ENCODE assay signal across 8 cellular contexts in genomic region chr11:64148200-64148916, GRCh38. TPM values are rescaled to one million over a fixed set of nuclear protein-coding genes. Genes with fewer than 3 reads are reported as not detected.
A peak's percentile ranks its signal among the peaks of the same experiment; 100 is the strongest.
DNase-seq lines count a peak whose midpoint lies in the region; ATAC-seq, FAIRE-seq and TF ChIP-seq lines count a peak whose summit lies in the region.

No MANE protein-coding gene starts in this region.

- no peak overlapping the region for H4K5ac ChIP-seq in H9 (ENCODE audit: insufficient read length, low read depth, low read length)
- H4K5ac ChIP-seq in H1 (ENCODE audit: insufficient read length, low read depth, low read length), result no peak overlapping the region

- H4K8ac ChIP-seq in H9 (replicated peaks; ENCODE audit: insufficient read length, low read depth, low read length), result no peak overlapping the region
- no peak overlapping the region; the same call in 1 of the 2 replicates for H4K8ac ChIP-seq in H1 (ENCODE audit: extremely low read depth, insufficient read depth, low read length)

- H3K4me1 ChIP-seq in H9 (ENCODE audit: insufficient read depth, low read length) (no peaks in the 10 kb centered on the region), H1 (replicated peaks in 1 of 4; ENCODE audit: control insufficient read depth in 3 of 4, insufficient read depth in 4 of 4, low read length in 3 of 4) (peaks cover 0 to 8% (median 2%) of the 10 kb centered on the region in 4 experiments; a peak in 5 of 7 replicates)

- H3K56ac ChIP-seq in H9 (ENCODE audit: insufficient read length, low read depth, low read length), result no peak overlapping the region
- no peak overlapping the region for H3K56ac ChIP-seq in H1 (replicated peaks; ENCODE audit: insufficient read length, low read depth, low read length)

- no peak overlapping the region for H4K91ac ChIP-seq in H9 (ENCODE audit: insufficient read length, low read depth, low read length)
- no peak overlapping the region for H4K91ac ChIP-seq in H1 (replicated peaks; ENCODE audit: insufficient read length, low read length)

- no peak overlapping the region for H2BK12ac ChIP-seq in H9 (ENCODE audit: insufficient read length, low read depth, low read length)
- H2BK12ac ChIP-seq in H1 (ENCODE audit: low read depth, low read length), result no peak overlapping the region

- CTCF ChIA-PET in H1 (lab: Charles Lee; ENCODE audit: partially characterized antibody), result interaction anchor here (0.6 to 14.9 kb wide), 44 partner anchors 9 to 1912 kb away, joined by 3 to 291 read pairs (median 4); partner anchors contain the start of genes FLRT1 and MACROD1

- H3K9me3 Mint-ChIP-seq in H9 (no peaks in the 10 kb centered on the region; a peak in 1 of 5 replicates), mesothelial cell of epicardium (no peaks in the 10 kb centered on the region)

- H3K23me2 ChIP-seq in H9 (ENCODE audit: insufficient read length, low read depth, low read length, poor library complexity, severe bottlenecking), result no peaks in the 10 kb centered on the region
- peaks cover 4% of the 10 kb centered on the region; the same call in 1 of the 2 replicates for H3K23me2 ChIP-seq in H1 (ENCODE audit: low read depth, low read length)

- no peak for TF ChIP-seq EP300 in H1 (IDR thresholded peaks at IDR 0.05; ENCODE audit: borderline replicate concordance in 1 of 2, low read depth in 2 of 2, low read length in 2 of 2)

- no peak overlapping the region for H3K23ac ChIP-seq in H9 (ENCODE audit: insufficient read length, low read depth, low read length)
- H3K23ac ChIP-seq in H1 (ENCODE audit: insufficient read length), result no peak overlapping the region

- H3K27me3 Mint-ChIP-seq in H9 (ENCODE audit: low read depth) (peaks cover 5% of the 10 kb centered on the region), mesothelial cell of epicardium (ENCODE audit: low read depth) (no peaks in the 10 kb centered on the region)

- H2AK5ac ChIP-seq in H9 (ENCODE audit: insufficient read length, low read length), result no peak overlapping the region
- H2AK5ac ChIP-seq in H1 (ENCODE audit: low read depth, low read length), result no peak overlapping the region

- H2BK20ac ChIP-seq in H9 (ENCODE audit: low read depth, low read length, poor library complexity, severe bottlenecking) (no peak overlapping the region), H1 (ENCODE audit: low read length) (no peak overlapping the region)

- peak overlapping the region in 1 of 4 experiments; percentile 18; a peak in 1 of 8 replicates for H3K4me3 ChIP-seq in H1 (ENCODE audit: extremely low read depth in 1 of 4, insufficient read depth in 2 of 4, low read depth in 3 of 4, low read length in 4 of 4)

- H3K79me2 ChIP-seq in H9 (ENCODE audit: insufficient read depth, low read length) (no peaks in the 10 kb centered on the region), H1 (ENCODE audit: control insufficient read depth in 1 of 2, insufficient read depth in 2 of 2, low read length in 2 of 2) (no peaks in the 10 kb centered on the region)

- no peak overlapping the region for H3K14ac ChIP-seq in H9 (ENCODE audit: insufficient read depth, low read length)
- no peak overlapping the region for H3K14ac ChIP-seq in H1 (ENCODE audit: insufficient read length)

- H2AFZ ChIP-seq in H9 (ENCODE audit: low read length), result no peak overlapping the region
- H2AFZ ChIP-seq in H1 (ENCODE audit: low read length), result no peak overlapping the region

- H3K4me2 ChIP-seq in H9 (ENCODE audit: insufficient read depth, insufficient read length, low read length), result no peak overlapping the region
- no peak overlapping the region for H3K4me2 ChIP-seq in H1 (ENCODE audit: insufficient read depth in 1 of 2, low read depth in 2 of 2, low read length in 2 of 2)

- DNase-seq in AG09319 (ENCODE audit: extremely low read depth, low read depth), result peak; percentile 24
- DNase-seq in H9, result peak; percentile 76
- peak; percentile 79 for DNase-seq in NCI-H774 (lab: John Stamatoyannopoulos, UW)
- peak; percentile 22 to 70 (median 65) for DNase-seq in activated CD8-positive, alpha-beta memory T cell treated with anti-CD3 and anti-CD28 coated beads for 48 hours (ENCODE audit: low read depth in 2 of 3, low spot score in 2 of 3)
- peak; percentile 56 to 93 for DNase-seq in H1 (ENCODE audit: low read depth in 1 of 2, low spot score in 2 of 2)
- DNase-seq in mesothelial cell of epicardium (ENCODE audit: low spot score in 2 of 2, unreplicated experiment in 2 of 2), result peak; percentile 71 to 92
- DNase-seq in stimulated activated CD8-positive, alpha-beta memory T cell treated with anti-CD3 and anti-CD28 coated beads, Interleukin-15, amount 100 ng/mL, for 24 hours (ENCODE audit: low read depth), result peak; percentile 60

- no peak overlapping the region for H3K18ac ChIP-seq in H9 (ENCODE audit: insufficient read length, low read depth, low read length)
- H3K18ac ChIP-seq in H1 (ENCODE audit: extremely low read depth, low read length), result no peak overlapping the region

- peaks cover 7 to 18% of the 10 kb centered on the region in 2 experiments for H3K4me1 Mint-ChIP-seq in H9
- H3K4me1 Mint-ChIP-seq in mesothelial cell of epicardium, result peaks cover 22% of the 10 kb centered on the region

- H3K27me3 ChIP-seq in H9 (ENCODE audit: insufficient read depth, low read length), result no peaks in the 10 kb centered on the region
- H3K27me3 ChIP-seq in H1 (replicated peaks in 1 of 4; ENCODE audit: control insufficient read depth in 3 of 4, extremely low read depth in 1 of 4, insufficient read depth in 3 of 4, low read length in 3 of 4), result peaks cover 0 to 16% (median 0%) of the 10 kb centered on the region in 4 experiments; a peak in 2 of 7 replicates

- H3K27ac Mint-ChIP-seq in H9 (peak overlapping the region in 2 of 3 experiments; percentile 48 to 52; a peak in 2 of 7 replicates), mesothelial cell of epicardium (peak overlapping the region; percentile 94)

- H2BK5ac ChIP-seq in H9 (ENCODE audit: insufficient read length, low read length) (no peak overlapping the region), H1 (ENCODE audit: low read depth, low read length) (no peak overlapping the region)

- H3K9ac ChIP-seq in H9 (ENCODE audit: extremely low read depth, insufficient read length, low read length), result no peak overlapping the region
- H3K9ac ChIP-seq in H1 (replicated peaks in 1 of 4; ENCODE audit: extremely low read depth in 1 of 4, low read depth in 3 of 4, low read length in 3 of 4), result no peak overlapping the region

- no peak for ATAC-seq in HG02852 (IDR thresholded peaks at IDR 0.05; ENCODE audit: unreplicated experiment)

- no CpG with 5 or more reads among the region's 19 CpGs for WGBS in H9 (ENCODE audit: extremely low coverage, insufficient read length, low lambda C conversion rate)
- WGBS in H1 (ENCODE audit: extremely low coverage in 1 of 2, insufficient coverage in 1 of 2, insufficient read length in 1 of 2, insufficient replicate concordance in 2 of 2, low coverage in 1 of 2, low lambda C conversion rate in 2 of 2, missing lambda C conversion rate in 1 of 2), 2 experiments, result 53% methylated on average over 19 of the region's 19 CpGs; no CpG with 5 or more reads in 1 of the 2 experiments

- H3T11ph ChIP-seq in H9 (ENCODE audit: low read length), result no peak overlapping the region

- no peaks in the 10 kb centered on the region; a peak in 1 of 8 replicates for H3K36me3 ChIP-seq in H1 (ENCODE audit: control insufficient read depth in 2 of 4, insufficient read depth in 4 of 4, low read length in 3 of 4)

- H2BK15ac ChIP-seq in H9 (ENCODE audit: low read depth, low read length) (no peak overlapping the region), H1 (ENCODE audit: low read length) (no peak overlapping the region)

- TF ChIP-seq RAD21 in H1 (IDR thresholded peaks at IDR 0.05 in 1 of 2, conservative IDR thresholded peaks at IDR 0.05 in 1 of 2; ENCODE audit: low read depth in 2 of 2, low read length in 2 of 2), result peak; percentile 89 to 94

- no peaks in the 10 kb centered on the region; a peak in 1 of 7 replicates for H3K36me3 Mint-ChIP-seq in H9 (ENCODE audit: insufficient read depth in 1 of 3, low read depth in 3 of 3)
- no peaks in the 10 kb centered on the region for H3K36me3 Mint-ChIP-seq in mesothelial cell of epicardium

- H4K20me1 ChIP-seq in H9 (ENCODE audit: control insufficient read depth, insufficient read depth, insufficient read length) (peaks cover 2% of the 10 kb centered on the region), H1 (replicated peaks in 1 of 2; ENCODE audit: control insufficient read depth in 1 of 2, insufficient read depth in 2 of 2, low read length in 2 of 2) (peaks cover 16 to 29% of the 10 kb centered on the region in 2 experiments)

- TF ChIP-seq POLR2A in H1 (IDR thresholded peaks at IDR 0.05; ENCODE audit: control extremely low read depth in 1 of 2, low read depth in 2 of 2, low read length in 2 of 2), result no peak

- H3K4me3 Mint-ChIP-seq in H9 (peak overlapping the region in 1 of 2 experiments; percentile 59; a peak in 3 of 5 replicates), mesothelial cell of epicardium (peak overlapping the region; percentile 59)

- H3K4ac ChIP-seq in H9 (ENCODE audit: low read depth, low read length), result no peak overlapping the region
- no peak overlapping the region for H3K4ac ChIP-seq in H1 (replicated peaks; ENCODE audit: insufficient read length, low read depth, low read length)

- H3K79me1 ChIP-seq in H9 (ENCODE audit: insufficient read depth, low read depth, low read length, poor library complexity, severe bottlenecking), result no peaks in the 10 kb centered on the region
- H3K79me1 ChIP-seq in H1 (ENCODE audit: low read depth, low read length), result no peaks in the 10 kb centered on the region

- POLR2A ChIA-PET in H1 (lab: Charles Lee; ENCODE audit: partially characterized antibody), result interaction anchor here (0.7 to 1.7 kb wide), 5 partner anchors 36 to 228 kb away, joined by 3 to 4 read pairs (median 3); partner anchors contain the start of gene STIP1

- peak; percentile 97 for TF ChIP-seq CTCF in AG09319 (IDR thresholded peaks at IDR 0.05; ENCODE audit: low read depth, low read length)
- peak; percentile 96 for TF ChIP-seq CTCF in H9 (conservative IDR thresholded peaks at IDR 0.05)
- TF ChIP-seq CTCF in H1 (IDR thresholded peaks at IDR 0.05; ENCODE audit: control extremely low read depth in 1 of 3, insufficient read depth in 1 of 3, low read depth in 1 of 3, low read length in 3 of 3), result peak in 2 of 3 experiments; percentile 88 to 96; a peak in 3 of 4 replicates
- peak; percentile 93 for TF ChIP-seq CTCF in mesothelial cell of epicardium (IDR thresholded peaks at IDR 0.05; ENCODE audit: unreplicated experiment)

- no peak overlapping the region for H3K27ac ChIP-seq in H9 (ENCODE audit: insufficient read length, low read depth, low read length)
- no peak overlapping the region for H3K27ac ChIP-seq in H1 (ENCODE audit: low read depth, low read length)

- H3K9me3 ChIP-seq in H9 (ENCODE audit: control insufficient read depth, low read depth, low read length) (no peaks in the 10 kb centered on the region), H1 (ENCODE audit: insufficient read depth in 2 of 2, low read depth in 1 of 2, low read length in 1 of 2) (no peaks in the 10 kb centered on the region)

- FAIRE-seq in H1 (lab: Jason Lieb, UNC), result peak; percentile 7

- no peak overlapping the region for H2BK120ac ChIP-seq in H9 (ENCODE audit: low read depth, low read length, poor library complexity, severe bottlenecking)
- no peak overlapping the region for H2BK120ac ChIP-seq in H1 (replicated peaks; ENCODE audit: low read depth, low read length)

RNA-seq across cellular contexts. Expression of gene MACROD1, which starts 17.6 kb away (rescaled TPM):
- total RNA-seq in H9 (2021), result 18.3 and 21.2 TPM in 2 replicates
- total RNA-seq in H1 (2021; fragmentation: NEBNext Ultra II Directional; extraction: Animal tissue kit (Norgen Biotek cat#: 25700)), result 19.5 and 19.6 TPM in 2 replicates
- 34.1 and 107 TPM in 2 replicates for polyA plus RNA-seq in H1 (2011; rRNA removed)
- polyA plus RNA-seq in H1 (2011; cell fraction: cytosol; rRNA removed), result 32.4 TPM
- polyA plus RNA-seq in H1 (2011; cell fraction: nucleus; rRNA removed), result 76.9 TPM
- 11.6 to 26.0 TPM (median 19.7 TPM) in 4 replicates for polyA plus RNA-seq in H1 (2012, experiment 1 of 2)
- polyA plus RNA-seq in H1 (2012, experiment 2 of 2), result 38.9 TPM
- 15.5 TPM for polyA plus RNA-seq in H1 (2013, experiment 1 of 2)
- polyA plus RNA-seq in H1 (2013, experiment 2 of 2), result 18.0 TPM
- polyA minus RNA-seq in H1 (2011; rRNA and poly(A)+ RNA removed), result 1.8 and 2.5 TPM in 2 replicates
- 21.4 TPM for polyA minus RNA-seq in H1 (2011; cell fraction: cytosol; rRNA and poly(A)+ RNA removed)
- polyA minus RNA-seq in H1 (2011; cell fraction: nucleus; rRNA and poly(A)+ RNA removed), result 16.9 TPM
- 39.0 to 44.0 TPM (median 39.4 TPM) in 3 replicates for total RNA-seq in mesothelial cell of epicardium

RNA-seq across cellular contexts. Expression of gene STIP1, which starts 37.6 kb away (rescaled TPM):
- 331 and 338 TPM in 2 replicates for total RNA-seq in H9 (2021)
- 316 and 329 TPM in 2 replicates for total RNA-seq in H1 (2021; fragmentation: NEBNext Ultra II Directional; extraction: Animal tissue kit (Norgen Biotek cat#: 25700))
- 140 and 151 TPM in 2 replicates for polyA plus RNA-seq in H1 (2011; rRNA removed)
- 252 TPM for polyA plus RNA-seq in H1 (2011; cell fraction: cytosol; rRNA removed)
- 221 TPM for polyA plus RNA-seq in H1 (2011; cell fraction: nucleus; rRNA removed)
- polyA plus RNA-seq in H1 (2012, experiment 1 of 2), result 305 to 468 TPM (median 341 TPM) in 4 replicates
- 185 TPM for polyA plus RNA-seq in H1 (2012, experiment 2 of 2)
- polyA plus RNA-seq in H1 (2013, experiment 1 of 2), result 190 TPM
- polyA plus RNA-seq in H1 (2013, experiment 2 of 2), result 182 TPM
- polyA minus RNA-seq in H1 (2011; rRNA and poly(A)+ RNA removed), result 373 and 434 TPM in 2 replicates
- polyA minus RNA-seq in H1 (2011; cell fraction: cytosol; rRNA and poly(A)+ RNA removed), result 164 TPM
- 201 TPM for polyA minus RNA-seq in H1 (2011; cell fraction: nucleus; rRNA and poly(A)+ RNA removed)
- 127 to 133 TPM (median 131 TPM) in 3 replicates for total RNA-seq in mesothelial cell of epicardium

RNA-seq across cellular contexts. Expression of gene FERMT3, which starts 58.2 kb away (rescaled TPM):
- total RNA-seq in H9 (2021), result 6.6 and 10.6 TPM in 2 replicates
- 1.4 and 2.7 TPM in 2 replicates for total RNA-seq in H1 (2021; fragmentation: NEBNext Ultra II Directional; extraction: Animal tissue kit (Norgen Biotek cat#: 25700))
- polyA plus RNA-seq in H1 (2011; rRNA removed), result 3.7 and 5.9 TPM in 2 replicates
- 4.0 TPM for polyA plus RNA-seq in H1 (2011; cell fraction: cytosol; rRNA removed)
- 20.1 TPM for polyA plus RNA-seq in H1 (2011; cell fraction: nucleus; rRNA removed)
- 2.2 to 6.1 TPM (median 3.2 TPM) in 4 replicates for polyA plus RNA-seq in H1 (2012, experiment 1 of 2)
- polyA plus RNA-seq in H1 (2012, experiment 2 of 2), result 3.0 TPM
- 1.1 TPM for polyA plus RNA-seq in H1 (2013, experiment 1 of 2)
- polyA plus RNA-seq in H1 (2013, experiment 2 of 2), result 1.0 TPM
- polyA minus RNA-seq in H1 (2011; rRNA and poly(A)+ RNA removed), result 0.32 and 2.0 TPM in 2 replicates
- polyA minus RNA-seq in H1 (2011; cell fraction: cytosol; rRNA and poly(A)+ RNA removed), result 0.88 TPM
- 5.9 TPM for polyA minus RNA-seq in H1 (2011; cell fraction: nucleus; rRNA and poly(A)+ RNA removed)
- total RNA-seq in mesothelial cell of epicardium, result 4.8 to 8.4 TPM (median 5.9 TPM) in 3 replicates

Comparison
In these comparisons a context has a peak if more than half of its experiments do, and no peak if none do; other contexts are left out.
1. DNase-seq: peak in every context shown above with its lines; median percentile 82 in mesothelial cell of epicardium; 79 in NCI-H774; 76 in H9; 74 in H1; 65 in activated CD8-positive, alpha-beta memory T cell treated with anti-CD3 and anti-CD28 coated beads for 48 hours; 60 in stimulated activated CD8-positive, alpha-beta memory T cell treated with anti-CD3 and anti-CD28 coated beads, Interleukin-15, amount 100 ng/mL, for 24 hours; 24 in AG09319.